Comparison of ENCODE assay signal across 15 cellular contexts in the genomic region with DNA sequence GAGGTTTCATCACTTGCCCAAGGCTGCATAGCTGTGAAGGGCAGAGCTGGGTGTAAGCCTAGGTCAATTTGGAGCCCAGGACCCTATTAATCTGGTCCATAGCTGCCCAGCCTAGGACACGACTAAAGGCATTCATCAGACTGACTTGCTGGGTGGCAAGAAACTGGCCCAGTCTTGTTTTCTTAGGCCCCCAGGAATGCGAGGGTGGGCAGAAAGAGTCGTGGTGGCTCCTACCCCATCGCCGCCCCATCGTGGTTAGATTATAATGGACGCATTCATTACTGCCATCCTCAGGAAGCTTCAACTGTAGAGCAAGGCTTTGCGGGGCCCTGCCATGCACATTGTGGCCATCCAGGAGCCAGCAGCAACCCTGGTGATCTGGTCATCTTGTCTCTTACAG. TPM values are rescaled to one million over a fixed set of nuclear protein-coding genes. Genes with fewer than 3 reads are reported as not detected.
A peak's percentile ranks its signal among the peaks of the same experiment; 100 is the strongest.
DNase-seq lines count a peak whose midpoint lies in the region; TF ChIP-seq lines count a peak whose summit lies in the region.
"Had no signal": no experiment of that assay in that cellular context is flagged by ENCODE, and none has a peak within 500 bp of the region (broad histone marks: within the 10 kb centered on the region; RNA-seq: fewer than 3 reads in every experiment).

No MANE protein-coding gene starts in this region.

- H3K36me3 Mint-ChIP-seq in activated T-cell treated with anti-CD3 and anti-CD28 coated beads, Interleukin-2, amount 50 U/mL, for 24 hours (ENCODE audit: low read depth) = peaks cover 85% of the 10 kb centered on the region
- peaks cover 55% of the 10 kb centered on the region for H3K36me3 Mint-ChIP-seq in nephron progenitor cell (ENCODE audit: low read depth)

- no peak overlapping the region for H3K4me3 Mint-ChIP-seq in activated T-cell treated with anti-CD3 and anti-CD28 coated beads, Interleukin-2, amount 50 U/mL, for 24 hours
- H3K4me3 Mint-ChIP-seq in nephron progenitor cell = no peak overlapping the region
- H3K4me3 Mint-ChIP-seq: B cell; CD4-positive, alpha-beta T cell had no signal

- peak overlapping the region; percentile 19 for H3K27ac Mint-ChIP-seq in activated T-cell treated with anti-CD3 and anti-CD28 coated beads, Interleukin-2, amount 50 U/mL, for 24 hours
- peak overlapping the region; percentile 16 for H3K27ac Mint-ChIP-seq in nephron progenitor cell
- H3K27ac Mint-ChIP-seq: B cell; CD4-positive, alpha-beta T cell had no signal

- no peaks in the 10 kb centered on the region for H3K27me3 Mint-ChIP-seq in activated T-cell treated with anti-CD3 and anti-CD28 coated beads, Interleukin-2, amount 50 U/mL, for 24 hours
- H3K27me3 Mint-ChIP-seq in nephron progenitor cell (ENCODE audit: low read depth, poor library complexity) = no peaks in the 10 kb centered on the region
- H3K27me3 Mint-ChIP-seq: B cell; CD4-positive, alpha-beta T cell had no signal

- H3K4me3 ChIP-seq in tibial nerve (no peak overlapping the region), vagina (no peak overlapping the region), uterus (no peak overlapping the region)
- H3K4me3 ChIP-seq: K562 had no signal

- intact Hi-C loops in vagina (cut with DNase I) = loop anchor here (10.0 kb wide), 1 partner anchor 172 kb away; the partner anchor contains the start of gene TP53INP2
- intact Hi-C loops in uterus (cut with DNase I; ENCODE audit: low total_unique reads) = no loop called here

- WGBS in tibial nerve, 2 donors = 19 to 47% methylated on average over 8 of the region's 8 CpGs

- peak in 1 of 2 donors; percentile 65 for TF ChIP-seq EP300 in tibial nerve (IDR thresholded peaks at IDR 0.05)

- peaks cover 5% of the 10 kb centered on the region for H3K4me1 Mint-ChIP-seq in activated T-cell treated with anti-CD3 and anti-CD28 coated beads, Interleukin-2, amount 50 U/mL, for 24 hours (ENCODE audit: low read depth)
- peaks cover 5% of the 10 kb centered on the region for H3K4me1 Mint-ChIP-seq in nephron progenitor cell

- TF ChIP-seq CTCF in nephron progenitor cell (IDR thresholded peaks at IDR 0.05) = no peak
- no peak for TF ChIP-seq CTCF in tibial nerve (IDR thresholded peaks at IDR 0.05)
- TF ChIP-seq CTCF in vagina (IDR thresholded peaks at IDR 0.05) = no peak
- no peak for TF ChIP-seq CTCF in uterus (IDR thresholded peaks at IDR 0.05)

- H3K27me3 ChIP-seq in tibial nerve (no peaks in the 10 kb centered on the region), vagina (no peaks in the 10 kb centered on the region), uterus (no peaks in the 10 kb centered on the region)

- no peaks in the 10 kb centered on the region for H3K9me3 ChIP-seq in tibial nerve
- H3K9me3 ChIP-seq in vagina = no peaks in the 10 kb centered on the region
- H3K9me3 ChIP-seq in uterus = no peaks in the 10 kb centered on the region

- H3K4me1 ChIP-seq in tibial nerve (peaks cover 0 to 57% (median 26%) of the 10 kb centered on the region in 4 donors), vagina (peaks cover 15% of the 10 kb centered on the region), uterus (no peaks in the 10 kb centered on the region)

- no peak for DNase-seq in activated T-cell treated with anti-CD3 and anti-CD28 coated beads, Interleukin-2, amount 50 U/mL, for 24 hours
- DNase-seq in activated T-cell treated with anti-CD3 and anti-CD28 coated beads, Interleukin-2, amount 50 U/mL, for 1 hour = no peak
- DNase-seq in nephron progenitor cell = no peak
- DNase-seq in tibial nerve (ENCODE audit: low spot score in 2 of 2) = no peak
- no peak for DNase-seq in vagina (ENCODE audit: extremely low spot score in 2 of 2)
- no peak for DNase-seq in uterus
- DNase-seq in GF-D8 (lab: John Stamatoyannopoulos, UW) = no peak
- DNase-seq: CD4-positive, alpha-beta T cell; EL; NCI-H1417 treated with DMSO at 0.1 percent for 48 hours; NCI-H2081; NCI-H510A treated with DMSO at 0.1 percent for 48 hours had no signal

- peak overlapping the region; percentile 62 for H3K27ac ChIP-seq in cingulate gyrus (ENCODE audit: low read depth, low read length)
- H3K27ac ChIP-seq in tibial nerve = peak overlapping the region; percentile 59 to 90 (median 79)
- H3K27ac ChIP-seq in vagina = no peak overlapping the region
- H3K27ac ChIP-seq in uterus = no peak overlapping the region

- H3K9me3 Mint-ChIP-seq in activated T-cell treated with anti-CD3 and anti-CD28 coated beads, Interleukin-2, amount 50 U/mL, for 24 hours = no peaks in the 10 kb centered on the region
- no peaks in the 10 kb centered on the region for H3K9me3 Mint-ChIP-seq in nephron progenitor cell
- H3K9me3 Mint-ChIP-seq: CD4-positive, alpha-beta T cell had no signal

- TF ChIP-seq POLR2A in tibial nerve (IDR thresholded peaks at IDR 0.05) = peak in 1 of 2 donors; percentile 39
- no peak for TF ChIP-seq POLR2A in vagina (IDR thresholded peaks at IDR 0.05)
- TF ChIP-seq POLR2A in uterus (IDR thresholded peaks at IDR 0.05) = no peak

- H3K36me3 ChIP-seq in tibial nerve = peaks cover 2 to 88% (median 10%) of the 10 kb centered on the region in 3 donors
- H3K36me3 ChIP-seq in vagina = peaks cover 0 to 78% of the 10 kb centered on the region in 2 donors
- H3K36me3 ChIP-seq in uterus = no peaks in the 10 kb centered on the region

RNA-seq across cellular contexts. Expression of gene DYNLRB1, which starts 16.1 kb away (rescaled TPM):
- 100 to 1,000 TPM; 145 to 188 (median 170) TPM for total RNA-seq in tibial nerve
- total RNA-seq in vagina = 135 TPM
- 100 to 1,000 TPM in 3 of 4 donors, 10 to 100 TPM in 1; 20.8 to 289 (median 149) TPM for total RNA-seq in uterus

RNA-seq across cellular contexts. Expression of gene MAP1LC3A, which starts 26.2 kb away (rescaled TPM):
- total RNA-seq in tibial nerve (100 to 1,000 TPM in 2 of 4 donors, 10 to 100 TPM in 2; 62.4 to 139 (median 106) TPM), vagina (71.5 TPM), uterus (10 to 100 TPM in 3 of 4 donors, 1 to 10 TPM in 1; 6.7 to 57.1 (median 20.0) TPM)

Comparison
In these comparisons a context has a peak if more than half of its experiments do, and no peak if none do; other contexts are left out.
1. H3K27ac ChIP-seq: peak in cingulate gyrus (single experiment) and tibial nerve (4 of 4); none in vagina (single experiment) and uterus (0 of 2).